In genomic region chr2:169572821-169573159, GRCh38 we compare ENCODE assay signal across 2 cellular contexts.
TF ChIP-seq lines count a peak whose summit lies in the region.

No MANE protein-coding gene starts in this region.

TF ChIP-seq in SK-N-SH, 30 proteins besides CTCF, POLR2A, EP300 and RAD21:
- TF ChIP-seq RXRA (IDR thresholded peaks at IDR 0.05; ENCODE audit: borderline replicate concordance, low read depth), result no peak
- TF ChIP-seq USF1 (IDR thresholded peaks at IDR 0.05; ENCODE audit: borderline replicate concordance, low read depth), result no peak
- TF ChIP-seq GABPA (IDR thresholded peaks at IDR 0.05; ENCODE audit: low read depth), result no peak
- TF ChIP-seq TEAD4 (IDR thresholded peaks at IDR 0.05; ENCODE audit: borderline replicate concordance, insufficient read depth), result no peak
- TF ChIP-seq CHD2 (IDR thresholded peaks at IDR 0.05; ENCODE audit: low read length, partially characterized antibody), result no peak
- TF ChIP-seq FOSL2 (IDR thresholded peaks at IDR 0.05; ENCODE audit: borderline replicate concordance, low read depth), result no peak
- TF ChIP-seq EZH2phosphoT487 (IDR thresholded peaks at IDR 0.05; ENCODE audit: borderline replicate concordance, low read depth), result no peak
- no peak for TF ChIP-seq PBX3 (IDR thresholded peaks at IDR 0.05)
- TF ChIP-seq USF2 (IDR thresholded peaks at IDR 0.05; ENCODE audit: borderline replicate concordance, low read depth, low read length), result no peak
- no peak for TF ChIP-seq REST (IDR thresholded peaks at IDR 0.05; ENCODE audit: low read depth, low read length)

TF ChIP-seq in SK-N-SH treated with all-trans-retinoic acid at 6 μM for 48 hours, 23 proteins besides CTCF, POLR2A, EP300 and RAD21:
- no peak for TF ChIP-seq CREB5 (CRISPR knock-in tag; IDR thresholded peaks at IDR 0.05; ENCODE audit: low read depth)
- TF ChIP-seq ZNF565 (CRISPR knock-in tag; conservative IDR thresholded peaks at IDR 0.05; ENCODE audit: low read depth), result no peak
- no peak for TF ChIP-seq ZFP3 (CRISPR knock-in tag; IDR thresholded peaks at IDR 0.05)
- TF ChIP-seq ZNF70 (CRISPR knock-in tag; IDR thresholded peaks at IDR 0.05), result no peak
- no peak for TF ChIP-seq GLIS3 (CRISPR knock-in tag; IDR thresholded peaks at IDR 0.05)
- no peak for TF ChIP-seq TOX (CRISPR knock-in tag; IDR thresholded peaks at IDR 0.05; ENCODE audit: borderline replicate concordance)
- no peak for TF ChIP-seq CSRNP3 (CRISPR knock-in tag; IDR thresholded peaks at IDR 0.05)
